Comparison of ENCODE assay signal across 8 cellular contexts in the genomic region with DNA sequence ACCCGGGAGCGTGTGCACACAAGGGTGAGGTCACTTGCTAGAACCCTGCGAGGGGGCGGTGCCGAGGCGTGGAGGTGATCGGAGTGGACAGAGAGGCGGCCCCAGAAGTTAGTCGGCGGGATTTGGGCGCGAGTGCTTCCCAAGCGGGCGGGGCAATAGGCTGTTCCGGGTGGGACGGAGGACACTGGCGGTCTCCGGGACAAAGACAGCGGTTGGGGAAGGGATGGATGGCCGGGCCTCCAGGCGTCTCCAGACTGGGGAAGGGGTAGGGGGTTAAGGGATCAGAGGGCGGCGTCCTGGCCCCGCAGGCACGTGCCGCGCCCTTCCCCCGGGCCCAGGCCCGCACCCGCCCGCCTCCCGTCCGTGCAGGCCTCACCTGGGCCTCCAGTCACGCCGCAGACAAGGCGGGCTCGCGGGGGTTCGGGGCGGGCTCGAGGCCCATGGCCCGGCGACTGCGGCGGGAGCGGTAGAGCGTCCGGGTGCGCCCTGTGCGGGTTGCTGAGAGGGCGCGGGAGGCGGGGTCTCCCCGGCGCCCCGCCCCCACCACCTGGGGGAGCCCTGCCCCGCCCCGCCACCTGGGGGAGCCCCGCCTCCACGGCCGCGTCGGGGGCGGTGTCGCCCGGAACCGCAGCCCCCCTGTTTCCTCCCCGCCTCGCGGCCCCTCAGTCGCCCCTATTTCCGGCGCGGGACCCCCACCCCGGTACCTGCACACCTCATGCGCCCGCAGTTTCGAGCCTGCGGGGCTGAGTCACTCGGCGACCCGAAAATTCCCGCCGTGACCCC. TPM values are rescaled to one million over a fixed set of nuclear protein-coding genes. Genes with fewer than 3 reads are reported as not detected.
DNase-seq lines count a peak whose midpoint lies in the region; ATAC-seq and TF ChIP-seq lines count a peak whose summit lies in the region.

A gene (minus strand): TSS at position 505 of the 783 bp plus-strand sequence. CDS start 945 bp downstream, outside the sequence.

- peak; percentile 54 to 91 (median 81) for DNase-seq in CD8-positive, alpha-beta T cell
- DNase-seq in NCI-H146 (lab: John Stamatoyannopoulos, UW) (peak; percentile 86), nephron progenitor cell (peak; percentile 73), testis (peak; percentile 87), mesenteric fat pad (ENCODE audit: low spot score) (no peak)
- DNase-seq in activated CD8-positive, alpha-beta T cell treated with anti-CD3 and anti-CD28 coated beads for 36 hours, result peak; percentile 79

- peaks cover 30% of the 10 kb centered on the region for H3K4me1 Mint-ChIP-seq in CD8-positive, alpha-beta T cell (ENCODE audit: low read depth)
- peaks cover 24% of the 10 kb centered on the region for H3K4me1 Mint-ChIP-seq in activated CD8-positive, alpha-beta T cell treated with anti-CD3 and anti-CD28 coated beads for 36 hours (ENCODE audit: low read depth)
- H3K4me1 Mint-ChIP-seq in nephron progenitor cell, result peaks cover 35% of the 10 kb centered on the region

- H3K9ac ChIP-seq in endocrine pancreas (ENCODE audit: control insufficient read depth, insufficient read depth, low read length), result peak within 1 kb of the TSS; percentile 57

- TF ChIP-seq CTCF in CD8-positive, alpha-beta T cell (IDR thresholded peaks at IDR 0.05), result no peak
- no peak for TF ChIP-seq CTCF in activated CD8-positive, alpha-beta T cell treated with anti-CD3 and anti-CD28 coated beads for 36 hours (IDR thresholded peaks at IDR 0.05)
- TF ChIP-seq CTCF in nephron progenitor cell (IDR thresholded peaks at IDR 0.05) (no peak), testis (IDR thresholded peaks at IDR 0.05) (no peak)

- H3K27me3 Mint-ChIP-seq in CD8-positive, alpha-beta T cell (ENCODE audit: low read depth), result no peaks in the 10 kb centered on the region
- no peaks in the 10 kb centered on the region for H3K27me3 Mint-ChIP-seq in activated CD8-positive, alpha-beta T cell treated with anti-CD3 and anti-CD28 coated beads for 36 hours
- H3K27me3 Mint-ChIP-seq in nephron progenitor cell (ENCODE audit: low read depth, poor library complexity), result peaks cover 10% of the 10 kb centered on the region

- H3K9me3 ChIP-seq in CD8-positive, alpha-beta T cell (ENCODE audit: low read length), result no peaks in the 10 kb centered on the region
- H3K9me3 ChIP-seq in endocrine pancreas (ENCODE audit: control insufficient read depth, low read length) (no peaks in the 10 kb centered on the region), testis (no peaks in the 10 kb centered on the region)

- WGBS in testis, 2 donors, result 1 to 2% methylated on average over 26 to 54 of the region's 84 CpGs

- peak within 1 kb of the TSS; percentile 88 for H3K4me3 Mint-ChIP-seq in CD8-positive, alpha-beta T cell
- H3K4me3 Mint-ChIP-seq in activated CD8-positive, alpha-beta T cell treated with anti-CD3 and anti-CD28 coated beads for 36 hours, result peak within 1 kb of the TSS; percentile 85
- H3K4me3 Mint-ChIP-seq in nephron progenitor cell, result peak within 1 kb of the TSS; percentile 89

- H3K27me3 ChIP-seq in CD8-positive, alpha-beta T cell (ENCODE audit: insufficient read depth, low read length), result no peaks in the 10 kb centered on the region
- H3K27me3 ChIP-seq in endocrine pancreas (ENCODE audit: control insufficient read depth, insufficient read depth, low read length) (no peaks in the 10 kb centered on the region), testis (no peaks in the 10 kb centered on the region)

- H3K4me1 ChIP-seq in CD8-positive, alpha-beta T cell (ENCODE audit: insufficient read depth, low read length), result peaks cover 28% of the 10 kb centered on the region
- H3K4me1 ChIP-seq in endocrine pancreas (ENCODE audit: control insufficient read depth, insufficient read depth, low read length) (no peaks in the 10 kb centered on the region), testis (peaks cover 21% of the 10 kb centered on the region)

- H3K9me3 Mint-ChIP-seq in CD8-positive, alpha-beta T cell, result no peaks in the 10 kb centered on the region
- no peaks in the 10 kb centered on the region for H3K9me3 Mint-ChIP-seq in activated CD8-positive, alpha-beta T cell treated with anti-CD3 and anti-CD28 coated beads for 36 hours
- H3K9me3 Mint-ChIP-seq in nephron progenitor cell, result no peaks in the 10 kb centered on the region

- H3K27ac ChIP-seq in CD8-positive, alpha-beta T cell (ENCODE audit: low read depth, low read length), result peak within 1 kb of the TSS; percentile 71
- H3K27ac ChIP-seq in testis, result peak within 1 kb of the TSS; percentile 74 to 88

- POLR2A ChIA-PET in CD8-positive, alpha-beta T cell (lab: Charles Lee), result interaction anchor here (0.5 to 1.6 kb wide), 17 partner anchors 9 to 148 kb away, joined by 3 to 7 read pairs (median 5); a partner anchor contains a TSS
- POLR2A ChIA-PET in activated CD8-positive, alpha-beta T cell treated with anti-CD3 and anti-CD28 coated beads for 36 hours (lab: Charles Lee), result interaction anchor here (0.6 to 3.2 kb wide), 13 partner anchors 8 to 434 kb away, joined by 3 to 15 read pairs (median 5); a partner anchor contains a TSS

- intact Hi-C loops in CD8-positive, alpha-beta T cell (cut with DNase I, micrococcal nuclease), result loop anchor here (1.0 to 5.0 kb wide), 7 partner anchors 10 to 149 kb away; a partner anchor contains a TSS
- intact Hi-C loops in activated CD8-positive, alpha-beta T cell treated with anti-CD3 and anti-CD28 coated beads for 36 hours (cut with micrococcal nuclease), result no loop called here
- intact Hi-C loops in testis (cut with DNase I; ENCODE audit: low total_unique reads), result no loop called here

- peaks cover 7% of the 10 kb centered on the region for H3K36me3 ChIP-seq in CD8-positive, alpha-beta T cell (ENCODE audit: insufficient read depth, low read length)
- H3K36me3 ChIP-seq in endocrine pancreas (ENCODE audit: control insufficient read depth, insufficient read depth, low read length) (no peaks in the 10 kb centered on the region), testis (ENCODE audit: low read depth, missing control alignments) (no peaks in the 10 kb centered on the region)

- H3K36me3 Mint-ChIP-seq in CD8-positive, alpha-beta T cell, result peaks cover 51% of the 10 kb centered on the region
- peaks cover 39% of the 10 kb centered on the region for H3K36me3 Mint-ChIP-seq in activated CD8-positive, alpha-beta T cell treated with anti-CD3 and anti-CD28 coated beads for 36 hours (ENCODE audit: low read depth)
- peaks cover 25% of the 10 kb centered on the region for H3K36me3 Mint-ChIP-seq in nephron progenitor cell (ENCODE audit: low read depth)

- H3K27ac Mint-ChIP-seq in CD8-positive, alpha-beta T cell, result peak within 1 kb of the TSS; percentile 94
- H3K27ac Mint-ChIP-seq in activated CD8-positive, alpha-beta T cell treated with anti-CD3 and anti-CD28 coated beads for 36 hours, result peak within 1 kb of the TSS; percentile 94
- peak within 1 kb of the TSS; percentile 9 for H3K27ac Mint-ChIP-seq in nephron progenitor cell

- peak; percentile 85 for ATAC-seq in CD8-positive, alpha-beta T cell
- peak; percentile 54 for ATAC-seq in GM21381 (IDR thresholded peaks at IDR 0.05; ENCODE audit: unreplicated experiment)
- ATAC-seq in activated CD8-positive, alpha-beta T cell treated with anti-CD3 and anti-CD28 coated beads for 36 hours, result peak; percentile 78

- no peak for TF ChIP-seq POLR2A in testis (IDR thresholded peaks at IDR 0.05)

- peak within 1 kb of the TSS; percentile 70 for H3K4me3 ChIP-seq in CD8-positive, alpha-beta T cell (ENCODE audit: low read depth, low read length)
- no peak within 1 kb of the TSS for H3K4me3 ChIP-seq in endocrine pancreas (ENCODE audit: control insufficient read depth, insufficient read depth, low read length)
- peak within 1 kb of the TSS; percentile 58 to 74 for H3K4me3 ChIP-seq in testis

- CTCF ChIA-PET in CD8-positive, alpha-beta T cell (lab: Charles Lee), result interaction anchor here (1.0 to 3.1 kb wide), 7 partner anchors 9 to 329 kb away, joined by 3 to 8 read pairs (median 6); a partner anchor contains a TSS
- CTCF ChIA-PET in activated CD8-positive, alpha-beta T cell treated with anti-CD3 and anti-CD28 coated beads for 36 hours (lab: Charles Lee), result interaction anchor here (1.1 to 3.5 kb wide), 5 partner anchors 20 to 96 kb away, joined by 3 to 15 read pairs (median 8); no protein-coding TSS in a partner anchor

RNA-seq across cellular contexts. Expression of the gene that starts here (rescaled TPM):
- 10 to 100 TPM; 63.8 to 67.4 TPM for total RNA-seq in CD8-positive, alpha-beta T cell
- 10 to 100 TPM; 26.6 to 28.2 TPM for total RNA-seq in activated CD8-positive, alpha-beta T cell treated with anti-CD3 and anti-CD28 coated beads for 36 hours
- total RNA-seq in testis, result 100 to 1,000 TPM; 181 to 224 TPM
- polyA plus RNA-seq in testis (ENCODE audit: insufficient read depth, low read depth, low replicate concordance), result 73.9 TPM
- total RNA-seq in mesenteric fat pad, result 5.8 TPM

Comparison
In these comparisons a context has a peak if more than half of its experiments do, and no peak if none do; other contexts are left out.
1. H3K27ac Mint-ChIP-seq: peak in every context shown above with its lines; median percentile 94 in CD8-positive, alpha-beta T cell; 94 in activated CD8-positive, alpha-beta T cell treated with anti-CD3 and anti-CD28 coated beads for 36 hours; 9 in nephron progenitor cell.
2. intact Hi-C loops: an anchor here in CD8-positive, alpha-beta T cell (1.0 to 5.0 kb wide); none called in activated CD8-positive, alpha-beta T cell treated with anti-CD3 and anti-CD28 coated beads for 36 hours and testis.